ENCODE assay signal across 14 cellular contexts in the genomic region with DNA sequence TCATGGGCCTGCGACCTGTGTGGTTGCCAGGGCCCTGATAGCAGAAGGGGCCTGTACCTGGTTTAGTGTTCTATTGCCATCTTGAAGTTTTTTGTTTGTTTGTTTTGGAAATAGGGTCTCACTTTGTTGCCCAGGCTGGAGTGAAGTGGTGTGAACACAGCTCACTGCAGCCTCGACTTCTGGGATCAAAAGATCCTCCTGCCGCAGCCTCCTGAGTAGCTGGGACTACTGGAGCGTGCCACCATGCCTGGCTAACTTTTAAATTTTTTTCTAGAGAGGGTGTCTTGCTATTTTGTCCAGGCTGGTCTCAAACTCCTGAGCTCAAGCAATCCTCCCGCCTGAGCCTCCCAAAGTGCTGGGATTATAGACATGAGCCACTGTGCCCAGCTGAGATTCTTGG.
DNase-seq lines count a peak whose midpoint lies in the region; ATAC-seq and TF ChIP-seq lines count a peak whose summit lies in the region.
"Had no signal": no experiment of that assay in that cellular context is flagged by ENCODE, and none has a peak within 500 bp of the region (broad histone marks: within the 10 kb centered on the region; RNA-seq: fewer than 3 reads in every experiment).

No MANE protein-coding gene starts in this region.

- H3K27me3 ChIP-seq in H9 (ENCODE audit: insufficient read depth, low read length) = no peaks in the 10 kb centered on the region
- no peaks in the 10 kb centered on the region for H3K27me3 ChIP-seq in WERI-Rb-1 (ENCODE audit: insufficient read depth, low read depth, severe bottlenecking)
- H3K27me3 ChIP-seq in tibial artery = no peaks in the 10 kb centered on the region
- peaks cover 15% of the 10 kb centered on the region for H3K27me3 ChIP-seq in BE2C

- H3K4me3 ChIP-seq in WERI-Rb-1 (ENCODE audit: low read depth, low read length) (no peak overlapping the region), tibial artery (no peak overlapping the region), BE2C (ENCODE audit: low read depth, low read length) (no peak overlapping the region)

- H4K5ac ChIP-seq in H9 (ENCODE audit: insufficient read length, low read depth, low read length) = no peak overlapping the region

- no peak overlapping the region for H4K91ac ChIP-seq in H9 (ENCODE audit: insufficient read length, low read depth, low read length)

- H3K27ac Mint-ChIP-seq in H9 = no peak overlapping the region
- H3K27ac Mint-ChIP-seq: CD4-positive, alpha-beta T cell had no signal

- no peak overlapping the region for H3K56ac ChIP-seq in H9 (ENCODE audit: insufficient read length, low read depth, low read length)

- no peaks in the 10 kb centered on the region for H3K36me3 ChIP-seq in WERI-Rb-1
- H3K36me3 ChIP-seq in tibial artery = no peaks in the 10 kb centered on the region
- H3K36me3 ChIP-seq in BE2C = no peaks in the 10 kb centered on the region

- ATAC-seq in Right ventricle myocardium superior (ENCODE audit: poor library complexity) = no peak
- no peak for ATAC-seq in HG03025 (IDR thresholded peaks at IDR 0.05; ENCODE audit: low FRiP score, unreplicated experiment)
- ATAC-seq: HCT116 had no signal

- no peak overlapping the region for H2BK20ac ChIP-seq in H9 (ENCODE audit: low read depth, low read length, poor library complexity, severe bottlenecking)

- no peak overlapping the region for H3K9ac ChIP-seq in H9 (ENCODE audit: extremely low read depth, insufficient read length, low read length)

- H2AFZ ChIP-seq in H9 (ENCODE audit: low read length) = no peak overlapping the region

- H3K23me2 ChIP-seq in H9 (ENCODE audit: insufficient read length, low read depth, low read length, poor library complexity, severe bottlenecking) = no peaks in the 10 kb centered on the region

- H3K9me3 Mint-ChIP-seq in H9 = no peaks in the 10 kb centered on the region
- H3K9me3 Mint-ChIP-seq: CD4-positive, alpha-beta T cell had no signal

- peak; percentile 3 for DNase-seq in H9
- no peak for DNase-seq in WERI-Rb-1
- peak; percentile 30 for DNase-seq in mesenteric fat pad (ENCODE audit: low spot score)
- DNase-seq in tibial artery = peak; percentile 6 to 41
- DNase-seq in Right ventricle myocardium superior = no peak
- DNase-seq in BE2C = no peak
- DNase-seq: ACHN; C1 segment of cervical spinal cord; Calu3; CD4-positive, alpha-beta T cell; DMS 273 treated with DMSO at 0.1 percent for 48 hours; IMR-90 had no signal

- no peak overlapping the region for H2AK5ac ChIP-seq in H9 (ENCODE audit: insufficient read length, low read length)

- H3K4me3 Mint-ChIP-seq in H9 = no peak overlapping the region
- H3K4me3 Mint-ChIP-seq: CD4-positive, alpha-beta T cell had no signal

- no peak overlapping the region for H2BK5ac ChIP-seq in H9 (ENCODE audit: insufficient read length, low read length)

- H3K9me3 ChIP-seq in H9 (ENCODE audit: control insufficient read depth, low read depth, low read length) = no peaks in the 10 kb centered on the region
- peaks cover 10% of the 10 kb centered on the region for H3K9me3 ChIP-seq in WERI-Rb-1 (ENCODE audit: severe bottlenecking)
- H3K9me3 ChIP-seq in tibial artery = no peaks in the 10 kb centered on the region
- H3K9me3 ChIP-seq in BE2C = no peaks in the 10 kb centered on the region; the same call in 1 of the 2 replicates

- H2BK120ac ChIP-seq in H9 (ENCODE audit: low read depth, low read length, poor library complexity, severe bottlenecking) = no peak overlapping the region

- no peak overlapping the region for H3K23ac ChIP-seq in H9 (ENCODE audit: insufficient read length, low read depth, low read length)

- WGBS in H9 (ENCODE audit: extremely low coverage, insufficient read length, low lambda C conversion rate) = no CpG with 5 or more reads among the region's 5 CpGs

- no peak overlapping the region for H3K14ac ChIP-seq in H9 (ENCODE audit: insufficient read depth, low read length)

- no peak overlapping the region for H2BK12ac ChIP-seq in H9 (ENCODE audit: insufficient read length, low read depth, low read length)

- H3K4ac ChIP-seq in H9 (ENCODE audit: low read depth, low read length) = no peak overlapping the region

- peaks cover 17% of the 10 kb centered on the region for H3K27me3 Mint-ChIP-seq in H9 (ENCODE audit: low read depth)

- no peak overlapping the region for H2BK15ac ChIP-seq in H9 (ENCODE audit: low read depth, low read length)

- intact Hi-C loops in tibial artery (cut with DNase I; ENCODE audit: low total_unique reads) = no loop called here
- intact Hi-C loops in Right ventricle myocardium superior (cut with DNase I) = no loop called here

- peaks cover 12% of the 10 kb centered on the region in 2 experiments for H3K4me1 Mint-ChIP-seq in H9

- H3K79me2 ChIP-seq in H9 (ENCODE audit: insufficient read depth, low read length) = no peaks in the 10 kb centered on the region

- no peaks in the 10 kb centered on the region for H3K79me1 ChIP-seq in H9 (ENCODE audit: insufficient read depth, low read depth, low read length, poor library complexity, severe bottlenecking)

- H3K27ac ChIP-seq in H9 (ENCODE audit: insufficient read length, low read depth, low read length) (no peak overlapping the region), WERI-Rb-1 (peak overlapping the region; percentile 92), tibial artery (no peak overlapping the region)

- no peak overlapping the region for H3T11ph ChIP-seq in H9 (ENCODE audit: low read length)

- no peaks in the 10 kb centered on the region for H4K20me1 ChIP-seq in H9 (ENCODE audit: control insufficient read depth, insufficient read depth, insufficient read length)

- no peaks in the 10 kb centered on the region for H3K36me3 Mint-ChIP-seq in H9 (ENCODE audit: insufficient read depth in 1 of 3, low read depth in 3 of 3)

- TF ChIP-seq CTCF in H9 (conservative IDR thresholded peaks at IDR 0.05) (no peak), WERI-Rb-1 (IDR thresholded peaks at IDR 0.05; ENCODE audit: low read depth, low read length) (no peak), tibial artery (IDR thresholded peaks at IDR 0.05) (no peak), BE2C (IDR thresholded peaks at IDR 0.05; ENCODE audit: low read depth, low read length) (no peak)

- H3K18ac ChIP-seq in H9 (ENCODE audit: insufficient read length, low read depth, low read length) = no peak overlapping the region

- H3K4me2 ChIP-seq in H9 (ENCODE audit: insufficient read depth, insufficient read length, low read length) = no peak overlapping the region

- H4K8ac ChIP-seq in H9 (replicated peaks; ENCODE audit: insufficient read length, low read depth, low read length) = no peak overlapping the region

- no peaks in the 10 kb centered on the region; the same call in 1 of the 2 replicates for H3K4me1 ChIP-seq in H9 (ENCODE audit: insufficient read depth, low read length)
- H3K4me1 ChIP-seq in tibial artery = peaks cover 0 to 15% (median 7%) of the 10 kb centered on the region in 4 donors
- peaks cover 6% of the 10 kb centered on the region for H3K4me1 ChIP-seq in BE2C

Comparison
In these comparisons a context has a peak if more than half of its experiments do, and no peak if none do; other contexts are left out.
1. DNase-seq: peak in H9 (single experiment), mesenteric fat pad (single experiment) and tibial artery (2 of 2); none in WERI-Rb-1 (single experiment), Right ventricle myocardium superior (single experiment) and BE2C (single experiment).